Comparison of ENCODE assay signal across 8 cellular contexts in the genomic region with DNA sequence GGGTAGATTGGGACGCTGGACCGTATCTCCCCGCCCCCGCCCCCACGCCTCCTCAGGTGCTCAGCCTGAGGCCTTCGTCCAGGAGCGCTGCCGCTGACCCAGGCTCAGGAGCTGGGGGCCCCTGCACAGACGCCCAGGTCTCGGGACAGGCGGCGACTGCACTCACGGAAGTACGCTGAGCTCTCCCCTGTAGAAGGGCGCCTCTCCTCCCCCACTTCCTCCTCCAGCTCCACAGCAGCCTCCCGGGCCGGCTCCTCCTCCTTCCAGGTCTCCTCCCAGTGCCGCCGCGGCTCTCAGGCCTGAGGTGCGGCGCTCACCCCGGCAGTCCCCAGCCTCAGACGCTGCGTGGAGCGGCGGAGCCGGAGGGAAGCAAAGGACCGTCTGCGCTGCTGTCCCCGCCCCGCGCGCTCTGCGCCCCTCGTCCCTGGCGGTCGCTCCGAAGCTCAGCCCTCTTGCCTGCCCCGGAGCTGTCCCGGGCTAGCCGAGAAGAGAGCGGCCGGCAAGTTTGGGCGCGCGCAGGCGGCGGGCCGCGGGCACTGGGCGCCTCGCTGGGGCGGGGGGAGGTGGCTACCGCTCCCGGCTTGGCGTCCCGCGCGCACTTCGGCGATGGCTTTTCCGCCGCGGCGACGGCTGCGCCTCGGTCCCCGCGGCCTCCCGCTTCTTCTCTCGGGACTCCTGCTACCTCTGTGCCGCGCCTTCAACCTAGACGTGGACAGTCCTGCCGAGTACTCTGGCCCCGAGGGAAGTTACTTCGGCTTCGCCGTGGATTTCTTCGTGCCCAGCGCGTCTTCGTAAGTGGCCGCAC.
A peak's percentile ranks its signal among the peaks of the same experiment; 100 is the strongest.
DNase-seq lines count a peak whose midpoint lies in the region; ATAC-seq and TF ChIP-seq lines count a peak whose summit lies in the region.

A gene (plus strand): TSS at position 324 of the 805 bp plus-strand sequence. CDS start 283 bp downstream, at position 607.

- TF ChIP-seq POLR2A in GM18526 (IDR thresholded peaks at IDR 0.05; ENCODE audit: extremely low read depth, insufficient read length) = peak; percentile 88

- peak; percentile 95 for DNase-seq in ACHN
- peak; percentile 88 for DNase-seq in NCI-H2171 treated with DMSO at 0.1 percent for 48 hours (lab: John Stamatoyannopoulos, UW)
- DNase-seq in activated CD4-positive, CD25-positive, alpha-beta regulatory T cell (lab: John Stamatoyannopoulos, UW) = peak; percentile 50 to 64 (median 54)
- peak; percentile 81 for DNase-seq in central memory CD4-positive, alpha-beta T cell
- peak; percentile 94 for DNase-seq in iris pigment epithelial cell (ENCODE audit: low read depth)
- peak; percentile 78 to 85 for DNase-seq in stimulated activated CD4-positive, alpha-beta T cell treated with anti-CD3 and anti-CD28 coated beads, Interleukin-12 subunit alpha, Interleukin-12 subunit beta, amount 100 ng/mL, for 24 hours (ENCODE audit: low read depth in 2 of 2)

- in situ Hi-C loops in ACHN (cut with HindIII; ENCODE audit: low pct_ligation_motif_present, low pct_unique_long_range_greater_than_20kb, low sequenced_read_pairs) = no loop called here

- ATAC-seq in HG03064 (IDR thresholded peaks at IDR 0.05; ENCODE audit: low read depth, unreplicated experiment) = peak; percentile 95

Comparison
In these comparisons a context has a peak if more than half of its experiments do, and no peak if none do; other contexts are left out.
1. Peak in every context shown above with its lines: DNase-seq and ATAC-seq.